ENCODE assay signal across 9 cellular contexts in genomic region chr14:51828017-51828797, GRCh38. TPM values are rescaled to one million over a fixed set of nuclear protein-coding genes. Genes with fewer than 3 reads are reported as not detected.
DNase-seq lines count a peak whose midpoint lies in the region; ATAC-seq, FAIRE-seq and TF ChIP-seq lines count a peak whose summit lies in the region.
"Had no signal": no experiment of that assay in that cellular context is flagged by ENCODE, and none has a peak within 500 bp of the region (broad histone marks: within the 10 kb centered on the region; RNA-seq: fewer than 3 reads in every experiment).

No MANE protein-coding gene starts in this region.

- DNase-seq in GM12892 (ENCODE audit: insufficient read length) (no peak), H7 (peak; percentile 20), NCI-H1436 treated with DMSO at 0.1 percent for 48 hours (lab: John Stamatoyannopoulos, UW) (peak; percentile 41), fibroblast of lung (ENCODE audit: low read depth in 2 of 2) (peak; percentile 19 to 72), epidermal melanocyte (ENCODE audit: insufficient read length, low spot score) (no peak), middle frontal gyrus (ENCODE audit: extremely low spot score, low spot score) (no peak)
- peak; percentile 83 for DNase-seq in activated CD8-positive, alpha-beta T cell treated with anti-CD3 and anti-CD28 coated beads for 36 hours
- DNase-seq in stimulated activated CD4-positive, alpha-beta T cell treated with anti-CD3 and anti-CD28 coated beads, TNF-alpha, amount 100 ng/mL, for 48 hours (ENCODE audit: low read depth in 3 of 3): peak; percentile 55 to 74 (median 61)

- H3K4me1 ChIP-seq in fibroblast of lung (ENCODE audit: control insufficient read depth, extremely low read depth, insufficient read depth, low read length): peaks cover 4% of the 10 kb centered on the region

- FAIRE-seq in GM12892 (lab: Jason Lieb, UNC): peak; percentile 72

- H3K4me3 Mint-ChIP-seq in activated CD8-positive, alpha-beta T cell treated with anti-CD3 and anti-CD28 coated beads for 36 hours: no peak overlapping the region
- H3K4me3 Mint-ChIP-seq: neural crest cell had no signal

- no peak overlapping the region for H3K9ac ChIP-seq in fibroblast of lung (ENCODE audit: insufficient read depth, low read length)

- no peak overlapping the region for H3K27ac ChIP-seq in fibroblast of lung (ENCODE audit: insufficient read depth, low read length)

- intact Hi-C loops in activated CD8-positive, alpha-beta T cell treated with anti-CD3 and anti-CD28 coated beads for 36 hours (cut with micrococcal nuclease): no loop called here

- H3K9me3 Mint-ChIP-seq in activated CD8-positive, alpha-beta T cell treated with anti-CD3 and anti-CD28 coated beads for 36 hours: peaks cover 8% of the 10 kb centered on the region

- H3K27me3 Mint-ChIP-seq in activated CD8-positive, alpha-beta T cell treated with anti-CD3 and anti-CD28 coated beads for 36 hours: no peaks in the 10 kb centered on the region

- no peak overlapping the region for H2AFZ ChIP-seq in fibroblast of lung (ENCODE audit: low read length)

- no peaks in the 10 kb centered on the region for H3K9me3 ChIP-seq in fibroblast of lung (ENCODE audit: control insufficient read depth, insufficient read depth, low read depth, low read length)

- H4K20me1 ChIP-seq in fibroblast of lung (ENCODE audit: control insufficient read depth, extremely low read depth, insufficient read depth, low read length): no peaks in the 10 kb centered on the region

- no peaks in the 10 kb centered on the region for H3K79me2 ChIP-seq in fibroblast of lung (ENCODE audit: control insufficient read depth, insufficient read depth, low read length)

- H3K4me3 ChIP-seq in H7 (ENCODE audit: insufficient read depth, low read depth, low read length): no peak overlapping the region
- H3K4me3 ChIP-seq in fibroblast of lung (replicated peaks in 1 of 4; ENCODE audit: control extremely low read depth in 1 of 4, insufficient read depth in 1 of 4, low read depth in 3 of 4, low read length in 4 of 4): no peak overlapping the region

- POLR2A ChIA-PET in activated CD8-positive, alpha-beta T cell treated with anti-CD3 and anti-CD28 coated beads for 36 hours (lab: Charles Lee): interaction anchor here (1.0 to 1.8 kb wide), 9 partner anchors 11 to 101 kb away, joined by 3 to 6 read pairs (median 4); no protein-coding TSS in a partner anchor

- CTCF ChIA-PET in activated CD8-positive, alpha-beta T cell treated with anti-CD3 and anti-CD28 coated beads for 36 hours (lab: Charles Lee): interaction anchor here (0.5 to 3.7 kb wide), 12 partner anchors 9 to 260 kb away, joined by 3 to 20 read pairs (median 3); no protein-coding TSS in a partner anchor

- no peak overlapping the region for H3K27ac Mint-ChIP-seq in activated CD8-positive, alpha-beta T cell treated with anti-CD3 and anti-CD28 coated beads for 36 hours

- no peak for TF ChIP-seq CTCF in activated CD8-positive, alpha-beta T cell treated with anti-CD3 and anti-CD28 coated beads for 36 hours (IDR thresholded peaks at IDR 0.05)
- TF ChIP-seq CTCF in fibroblast of lung (conservative IDR thresholded peaks at IDR 0.05 in 1 of 2, IDR thresholded peaks at IDR 0.05 in 1 of 2; ENCODE audit: low read depth in 1 of 2, low read length in 2 of 2): no peak

- no peaks in the 10 kb centered on the region for H3K36me3 Mint-ChIP-seq in activated CD8-positive, alpha-beta T cell treated with anti-CD3 and anti-CD28 coated beads for 36 hours (ENCODE audit: low read depth)

- no peak overlapping the region for H3K4me2 ChIP-seq in fibroblast of lung (ENCODE audit: extremely low read depth, insufficient read depth, low read length)

- no peaks in the 10 kb centered on the region for H3K36me3 ChIP-seq in H7 (replicated peaks; ENCODE audit: control insufficient read depth, insufficient read depth, low read length)
- H3K36me3 ChIP-seq in fibroblast of lung (ENCODE audit: control insufficient read depth, insufficient read depth, low read length): no peaks in the 10 kb centered on the region

- no peaks in the 10 kb centered on the region for H3K4me1 Mint-ChIP-seq in activated CD8-positive, alpha-beta T cell treated with anti-CD3 and anti-CD28 coated beads for 36 hours (ENCODE audit: low read depth)
- H3K4me1 Mint-ChIP-seq: neural crest cell had no signal

- peak; percentile 98 for ATAC-seq in activated CD8-positive, alpha-beta T cell treated with anti-CD3 and anti-CD28 coated beads for 36 hours

- TF ChIP-seq POLR2A in GM12892 (IDR thresholded peaks at IDR 0.05; ENCODE audit: low read depth, low read length): no peak

- no peaks in the 10 kb centered on the region for H3K27me3 ChIP-seq in H7 (ENCODE audit: control insufficient read depth, insufficient read depth, low read length)
- peaks cover 3% of the 10 kb centered on the region for H3K27me3 ChIP-seq in fibroblast of lung (ENCODE audit: control insufficient read depth, insufficient read depth, low read length)

RNA-seq across cellular contexts. Expression of gene GNG2, which starts 32.2 kb away (rescaled TPM):
- 51.9 TPM for polyA plus RNA-seq in GM12892 (2012; ENCODE audit: missing spikeins)
- total RNA-seq in H7 (2014; rRNA removed; shearing (Covaris generic)): 4.7 and 5.9 TPM in 2 replicates
- 100 to 1,000 TPM; 174 to 184 TPM for total RNA-seq in activated CD8-positive, alpha-beta T cell treated with anti-CD3 and anti-CD28 coated beads for 36 hours
- total RNA-seq in fibroblast of lung: 19.0 and 21.5 TPM in 2 replicates
- polyA plus RNA-seq in fibroblast of lung: 21.1 and 37.0 TPM in 2 replicates
- 11.6 and 20.0 TPM in 2 replicates for polyA plus RNA-seq in fibroblast of lung (2012)
- 15.8 and 29.6 TPM in 2 replicates for polyA minus RNA-seq in fibroblast of lung (ENCODE audit: low replicate concordance)

Comparison
In these comparisons a context has a peak if more than half of its experiments do, and no peak if none do; other contexts are left out.
1. DNase-seq: peak in H7 (single experiment), NCI-H1436 treated with DMSO at 0.1 percent for 48 hours (single experiment), activated CD8-positive, alpha-beta T cell treated with anti-CD3 and anti-CD28 coated beads for 36 hours (single experiment), fibroblast of lung (2 of 2) and stimulated activated CD4-positive, alpha-beta T cell treated with anti-CD3 and anti-CD28 coated beads, TNF-alpha, amount 100 ng/mL, for 48 hours (3 of 3); none in GM12892 (single experiment), epidermal melanocyte (single experiment) and middle frontal gyrus (single experiment).